ENCODE assay signal across 8 cellular contexts in the genomic region with DNA sequence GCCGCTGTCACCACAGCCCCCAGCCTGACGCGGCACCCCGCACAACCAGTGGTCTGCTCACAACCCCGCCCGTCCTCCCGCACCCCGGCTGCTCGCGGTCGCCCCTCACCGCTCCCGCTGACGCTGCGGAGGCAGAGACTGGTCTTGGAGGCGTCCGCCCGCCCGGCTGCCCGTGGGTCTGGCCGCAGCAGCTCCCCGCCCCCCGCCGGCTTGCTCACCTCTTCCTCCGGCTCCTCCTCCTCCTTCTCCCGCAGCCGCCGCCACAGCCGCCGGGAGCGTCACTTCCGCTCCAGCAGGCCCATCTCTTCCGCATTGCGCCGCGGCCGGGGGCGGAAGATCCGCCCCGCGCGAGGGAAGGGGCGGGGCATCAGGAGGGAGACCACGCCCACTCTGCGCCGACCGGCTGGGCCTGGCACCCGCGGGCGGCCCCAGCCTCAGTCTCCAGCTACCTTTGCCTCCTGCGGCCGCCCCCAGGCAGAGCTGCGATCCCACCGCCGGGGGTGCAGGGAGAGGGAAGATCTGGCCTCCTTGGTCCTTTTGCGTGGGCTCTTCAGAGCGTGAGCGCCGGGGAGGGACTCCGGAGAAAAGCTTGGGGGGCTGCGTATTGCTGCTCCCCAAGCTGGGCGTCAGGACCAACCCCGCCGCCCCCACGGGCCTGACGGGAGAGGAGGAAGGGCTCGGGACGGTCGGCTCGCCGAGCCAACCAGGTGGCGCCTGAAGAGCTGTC. TPM values are rescaled to one million over a fixed set of nuclear protein-coding genes. Genes with fewer than 3 reads are reported as not detected.
DNase-seq lines count a peak whose midpoint lies in the region; ATAC-seq and TF ChIP-seq lines count a peak whose summit lies in the region.

Gene SYNJ1, minus strand, starts transcription at position 286 of the 727 bp plus-strand sequence. CDS start 1,118 bp downstream, outside the sequence.

- no peaks in the 10 kb centered on the region for H4K20me1 ChIP-seq in PC-9 (ENCODE audit: insufficient read depth)

- in situ Hi-C loops in KBM-7 (cut with MboI; ENCODE audit: low pct_unique_long_range_greater_than_20kb, low sequenced_read_pairs), result no loop called here

- H3K9ac ChIP-seq in mucosa of stomach (ENCODE audit: low read length), result peak within 1 kb of the TSS; percentile 88

- peaks cover 11% of the 10 kb centered on the region; the same call in 1 of the 2 replicates for H3F3A ChIP-seq in PC-9 (ENCODE audit: insufficient read depth, low read depth)

- peaks cover 14% of the 10 kb centered on the region for H3K4me1 ChIP-seq in PC-9 (replicated peaks; ENCODE audit: insufficient read depth)
- H3K4me1 ChIP-seq in mucosa of stomach (ENCODE audit: control insufficient read depth, insufficient read depth, low read length), result no peaks in the 10 kb centered on the region

- H3K4me2 ChIP-seq in PC-9, result peak within 1 kb of the TSS; percentile 90

- H3K27ac ChIP-seq in PC-9, result peak within 1 kb of the TSS; percentile 37; the same call in 1 of the 2 replicates

- no peaks in the 10 kb centered on the region for H3K9me2 ChIP-seq in PC-9 (ENCODE audit: insufficient read depth)

- no TSS peak for BruUV-seq in PC-9 (replicated peaks; lab: Mats Ljungman, UMichigan)

- no peaks in the 10 kb centered on the region for H3K27me3 ChIP-seq in PC-9 (ENCODE audit: insufficient read depth, low read depth)
- H3K27me3 ChIP-seq in mucosa of stomach (ENCODE audit: control insufficient read depth, insufficient read depth, low read length), result no peaks in the 10 kb centered on the region

- POLR2A ChIA-PET in PC-9 (lab: Charles Lee; ENCODE audit: unreplicated experiment), result interaction anchor here (0.7 kb wide), 1 partner anchor 74 kb away, joined by 4 read pairs; no protein-coding TSS in a partner anchor

- TF ChIP-seq CTCF in PC-9 (conservative IDR thresholded peaks at IDR 0.05), result no peak
- no peak for TF ChIP-seq CTCF in epithelial cell of proximal tubule (conservative IDR thresholded peaks at IDR 0.05; ENCODE audit: low read depth, low read length)

- CTCF ChIA-PET in PC-9 (lab: Charles Lee), result no interaction called here

- no peaks in the 10 kb centered on the region for H3K79me2 ChIP-seq in PC-9 (ENCODE audit: low read depth)

- intact Hi-C loops in PC-9 (cut with micrococcal nuclease; ENCODE audit: unreplicated experiment), result loop anchor here (1.0 to 5.0 kb wide), 3 partner anchors 44 to 116 kb away; partner anchors contain the start of gene CFAP298

- peak; percentile 74 for DNase-seq in DMS53 treated with DMSO at 0.1 percent for 48 hours (lab: John Stamatoyannopoulos, UW; ENCODE audit: unreplicated experiment)
- DNase-seq in KBM-7, result peak; percentile 97
- peak; percentile 75 to 93 for DNase-seq in PC-9
- DNase-seq in activated T-cell treated with anti-CD3 and anti-CD28 coated beads, Interleukin-2, amount 50 U/mL, for 1 hour, result peak; percentile 96
- DNase-seq in epithelial cell of proximal tubule (ENCODE audit: low read depth), result no peak
- DNase-seq in stimulated activated CD8-positive, alpha-beta memory T cell treated with anti-CD3 and anti-CD28 coated beads, Interleukin-4, amount 100 ng/mL, for 48 hours, result peak; percentile 95

- ATAC-seq in GM21723 (IDR thresholded peaks at IDR 0.05; ENCODE audit: unreplicated experiment), result peak; percentile 91

- H3K36me3 ChIP-seq in PC-9 (ENCODE audit: low read depth), result no peaks in the 10 kb centered on the region
- H3K36me3 ChIP-seq in mucosa of stomach (ENCODE audit: control insufficient read depth, insufficient read depth, low read length), result no peaks in the 10 kb centered on the region

- H3K9me3 ChIP-seq in PC-9 (ENCODE audit: insufficient read depth, low read depth) (no peaks in the 10 kb centered on the region), mucosa of stomach (ENCODE audit: control insufficient read depth, low read length) (no peaks in the 10 kb centered on the region)

- peak within 1 kb of the TSS; percentile 86 for H2AFZ ChIP-seq in PC-9

- H3K4me3 ChIP-seq in PC-9 (peak within 1 kb of the TSS; percentile 71), epithelial cell of proximal tubule (ENCODE audit: low read depth, low read length) (peak within 1 kb of the TSS; percentile 77), mucosa of stomach (ENCODE audit: low read length) (peak within 1 kb of the TSS; percentile 87)

RNA-seq across cellular contexts. Expression of gene SYNJ1, which starts in this region (rescaled TPM):
- total RNA-seq in PC-9 (2021), result 3.3 and 4.8 TPM in 2 replicates
- total RNA-seq in epithelial cell of proximal tubule, result 1.1 and 2.5 TPM in 2 replicates
